ENCODE assay signal across 12 cellular contexts in the genomic region with DNA sequence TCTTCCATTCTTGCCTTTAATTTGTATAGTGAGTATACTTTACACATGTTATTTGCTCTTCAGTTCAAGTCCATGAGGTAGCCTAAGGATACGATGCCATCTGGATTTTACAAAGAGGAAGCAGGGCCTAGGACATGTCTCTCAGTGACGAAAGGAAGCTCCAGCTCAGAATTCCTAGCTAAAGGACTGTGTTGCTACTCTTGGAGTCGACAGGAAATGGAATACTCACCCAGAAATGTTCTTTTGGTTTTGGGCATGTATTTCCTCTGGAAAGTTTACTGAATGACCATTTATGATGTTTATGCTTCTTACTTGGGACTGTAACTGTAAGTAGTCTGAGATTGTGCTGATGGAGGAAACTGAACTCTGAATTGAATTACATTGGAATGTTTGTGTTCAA.
"Had no signal": no experiment of that assay in that cellular context is flagged by ENCODE, and none has a peak within 500 bp of the region (broad histone marks: within the 10 kb centered on the region; RNA-seq: fewer than 3 reads in every experiment).

No MANE protein-coding gene starts in this region.

- H3K27me3 ChIP-seq: cardiac muscle cell, tibial nerve, uterus had no signal

- H3K9me3 Mint-ChIP-seq: neural crest cell; stimulated activated naive B cell treated with anti-CD40 and anti-IgM and Interleukin-4, amounts not matched to agents 10 μg/mL and 1 μg/mL and 100 μg/mL, for 72 hours had no signal

- H3K4me3 ChIP-seq: cardiac muscle cell, lung, tibial nerve, uterus had no signal

- H3K36me3 ChIP-seq: uterus had no signal

- ATAC-seq: left cardiac atrium; stimulated activated naive B cell treated with anti-CD40 and anti-IgM and Interleukin-4, amounts not matched to agents 10 μg/mL and 1 μg/mL and 100 μg/mL, for 72 hours had no signal

- H3K4me1 Mint-ChIP-seq: neural crest cell; stimulated activated naive B cell treated with anti-CD40 and anti-IgM and Interleukin-4, amounts not matched to agents 10 μg/mL and 1 μg/mL and 100 μg/mL, for 72 hours had no signal

- H3K4me1 ChIP-seq: tibial nerve, uterus had no signal

- H3K27me3 Mint-ChIP-seq: stimulated activated naive B cell treated with anti-CD40 and anti-IgM and Interleukin-4, amounts not matched to agents 10 μg/mL and 1 μg/mL and 100 μg/mL, for 72 hours had no signal

- H3K4me3 Mint-ChIP-seq: neural crest cell; stimulated activated naive B cell treated with anti-CD40 and anti-IgM and Interleukin-4, amounts not matched to agents 10 μg/mL and 1 μg/mL and 100 μg/mL, for 72 hours had no signal

- H3K27ac Mint-ChIP-seq: stimulated activated naive B cell treated with anti-CD40 and anti-IgM and Interleukin-4, amounts not matched to agents 10 μg/mL and 1 μg/mL and 100 μg/mL, for 72 hours had no signal

- DNase-seq: activated CD4-positive, alpha-beta T cell treated with anti-CD3 and anti-CD28 coated beads, Interleukin-2, amount 50 U/mL, for 1 hour; activated CD8-positive, alpha-beta memory T cell treated with anti-CD3 and anti-CD28 coated beads for 24 hours; activated naive CD4-positive, alpha-beta T cell treated with Interleukin-2 at 50 U/mL for 16 hours; left cardiac atrium; stimulated activated naive B cell treated with anti-CD40 and anti-IgM and Interleukin-4, amounts not matched to agents 10 μg/mL and 1 μg/mL and 100 μg/mL, for 72 hours; substantia nigra; T-helper 9 cell; uterus had no signal

- H3K27ac ChIP-seq: cardiac muscle cell, uterus had no signal

- H3K9me3 ChIP-seq: tibial nerve, uterus had no signal
